In genomic region chr14:80930836-80931389, GRCh38 we compare ENCODE assay signal across 8 cellular contexts. TPM values are rescaled to one million over a fixed set of nuclear protein-coding genes. Genes with fewer than 3 reads are reported as not detected.
DNase-seq lines count a peak whose midpoint lies in the region; ATAC-seq and TF ChIP-seq lines count a peak whose summit lies in the region.

No MANE protein-coding gene starts in this region.

- peak; percentile 71 for DNase-seq in CD14-positive monocyte (ENCODE audit: low spot score)
- DNase-seq in GM19238 (ENCODE audit: insufficient read length, low spot score): peak; percentile 27
- peak; percentile 62 to 75 for DNase-seq in SJCRH30
- peak in 1 of 2 donors; percentile 68 for DNase-seq in central memory CD8-positive, alpha-beta T cell (ENCODE audit: low spot score in 2 of 2)
- DNase-seq in stimulated activated CD8-positive, alpha-beta memory T cell treated with anti-CD3 and anti-CD28 coated beads, Interleukin-4, amount 100 ng/mL, for 48 hours: peak; percentile 58
- no peak for DNase-seq in HAP-1 (ENCODE audit: low spot score in 2 of 2)
- no peak for DNase-seq in nucleus accumbens (lab: John Stamatoyannopoulos, UW)

- H3K27me3 ChIP-seq in SJCRH30 (no peaks in the 10 kb centered on the region), HAP-1 (ENCODE audit: low read depth) (no peaks in the 10 kb centered on the region)

- peak overlapping the region; percentile 68 to 92 (median 81) for H3K27ac Mint-ChIP-seq in CD14-positive monocyte
- H3K27ac Mint-ChIP-seq in central memory CD8-positive, alpha-beta T cell (ENCODE audit: low read depth): peak overlapping the region; percentile 92

- intact Hi-C loops in CD14-positive monocyte (cut with micrococcal nuclease): no loop called here

- H3K27me3 Mint-ChIP-seq in CD14-positive monocyte (ENCODE audit: low read depth in 3 of 3): peaks cover 0 to 2% (median 0%) of the 10 kb centered on the region in 3 donors
- no peaks in the 10 kb centered on the region for H3K27me3 Mint-ChIP-seq in central memory CD8-positive, alpha-beta T cell

- H3K36me3 ChIP-seq in SJCRH30: no peaks in the 10 kb centered on the region
- H3K36me3 ChIP-seq in HAP-1 (replicated peaks): no peaks in the 10 kb centered on the region

- H3K4me1 ChIP-seq in SJCRH30: peaks cover 21% of the 10 kb centered on the region
- H3K4me1 ChIP-seq in HAP-1: no peaks in the 10 kb centered on the region

- H3K9me3 ChIP-seq in SJCRH30 (replicated peaks): no peaks in the 10 kb centered on the region; the same call in 1 of the 2 replicates
- no peaks in the 10 kb centered on the region for H3K9me3 ChIP-seq in HAP-1

- peaks cover 60% of the 10 kb centered on the region for H3K4me1 Mint-ChIP-seq in CD14-positive monocyte
- H3K4me1 Mint-ChIP-seq in central memory CD8-positive, alpha-beta T cell: peaks cover 65% of the 10 kb centered on the region

- no peak for TF ChIP-seq CTCF in CD14-positive monocyte (IDR thresholded peaks at IDR 0.05)

- H3K4me3 ChIP-seq in SJCRH30 (peak overlapping the region; percentile 10), HAP-1 (no peak overlapping the region)

- H3K4me3 Mint-ChIP-seq in CD14-positive monocyte: peak overlapping the region; percentile 48 to 86
- peak overlapping the region; percentile 65 for H3K4me3 Mint-ChIP-seq in central memory CD8-positive, alpha-beta T cell

- H3K9me3 Mint-ChIP-seq in CD14-positive monocyte: peaks cover 0 to 9% (median 5%) of the 10 kb centered on the region in 7 donors
- no peaks in the 10 kb centered on the region for H3K9me3 Mint-ChIP-seq in central memory CD8-positive, alpha-beta T cell

- peak overlapping the region; percentile 77 for H3K27ac ChIP-seq in SJCRH30

- peak; percentile 99 for ATAC-seq in HG03159 (IDR thresholded peaks at IDR 0.05; ENCODE audit: unreplicated experiment)
- ATAC-seq in central memory CD8-positive, alpha-beta T cell (replicated peaks; ENCODE audit: extremely low read depth, poor library complexity, severe bottlenecking): peak; percentile 90

- in situ Hi-C loops in HAP-1 (cut with MboI; ENCODE audit: low sequenced_read_pairs): no loop called here

- peaks cover 9 to 16% of the 10 kb centered on the region in 2 donors for H3K36me3 Mint-ChIP-seq in CD14-positive monocyte
- H3K36me3 Mint-ChIP-seq in central memory CD8-positive, alpha-beta T cell (ENCODE audit: insufficient read depth): peaks cover 11% of the 10 kb centered on the region

RNA-seq across cellular contexts. Expression of gene CEP128, which starts 10.6 kb away (rescaled TPM):
- polyA plus RNA-seq in CD14-positive monocyte: under 1 TPM; 0.41 to 0.62 TPM
- total RNA-seq in SJCRH30 (2014; rRNA removed; shearing (Covaris generic)): 14.3 and 19.0 TPM in 2 replicates

RNA-seq across cellular contexts. Expression of gene TSHR, which starts 24.5 kb away (rescaled TPM):
- not detected for polyA plus RNA-seq in CD14-positive monocyte
- total RNA-seq in SJCRH30 (2014; rRNA removed; shearing (Covaris generic)): 0.30 TPM in 1 of 2 replicates, not detected in the other

Comparison
In these comparisons a context has a peak if more than half of its experiments do, and no peak if none do; other contexts are left out.
1. DNase-seq: peak in CD14-positive monocyte (single experiment), GM19238 (single experiment), SJCRH30 (2 of 2) and stimulated activated CD8-positive, alpha-beta memory T cell treated with anti-CD3 and anti-CD28 coated beads, Interleukin-4, amount 100 ng/mL, for 48 hours (single experiment); none in HAP-1 (0 of 2) and nucleus accumbens (0 of 56).